In genomic region chr9:110971234-110971633, GRCh38 we compare ENCODE assay signal across 17 cellular contexts.
DNase-seq lines count a peak whose midpoint lies in the region; ATAC-seq and TF ChIP-seq lines count a peak whose summit lies in the region.
"Had no signal": no experiment of that assay in that cellular context is flagged by ENCODE, and none has a peak within 500 bp of the region (broad histone marks: within the 10 kb centered on the region; RNA-seq: fewer than 3 reads in every experiment).

No MANE protein-coding gene starts in this region.

- ATAC-seq in RWPE2 (ENCODE audit: low read depth), result no peak
- ATAC-seq in left cardiac atrium, result no peak
- ATAC-seq: HepG2 had no signal

- H3K27me3 Mint-ChIP-seq in Caco-2 (ENCODE audit: insufficient read depth, unreplicated experiment) (no peaks in the 10 kb centered on the region), neural crest cell (ENCODE audit: low read depth) (no peaks in the 10 kb centered on the region)

- peaks cover 45% of the 10 kb centered on the region for H3K4me1 Mint-ChIP-seq in Caco-2 (ENCODE audit: low read depth, unreplicated experiment)
- H3K4me1 Mint-ChIP-seq in neural crest cell, result peaks cover 29% of the 10 kb centered on the region

- H3K9me3 Mint-ChIP-seq in Caco-2 (ENCODE audit: unreplicated experiment) (peaks cover 1% of the 10 kb centered on the region), neural crest cell (no peaks in the 10 kb centered on the region)

- H3K27me3 ChIP-seq in Caco-2 (replicated peaks; ENCODE audit: control insufficient read depth, insufficient read depth, low read length) (no peaks in the 10 kb centered on the region), RWPE2 (ENCODE audit: insufficient read depth, poor library complexity, severe bottlenecking) (no peaks in the 10 kb centered on the region)

- DNase-seq in Caco-2, result peak in 1 of 2 experiments; percentile 45
- DNase-seq in RWPE2 (ENCODE audit: low spot score), result no peak
- DNase-seq in fibroblast of gingiva (ENCODE audit: low read depth), result peak; percentile 56
- DNase-seq in neural crest cell (ENCODE audit: low read depth, low spot score), result no peak
- DNase-seq in stimulated activated naive CD4-positive, alpha-beta T cell treated with Interleukin-2 at 50 U/mL for 16 hours (lab: John Stamatoyannopoulos, UW), result no peak
- DNase-seq in DMS79 treated with DMSO at 0.1 percent for 48 hours (lab: John Stamatoyannopoulos, UW), result no peak
- no peak for DNase-seq in NOMO-1 (lab: John Stamatoyannopoulos, UW; ENCODE audit: unreplicated experiment in 2 of 2)
- no peak for DNase-seq in left cardiac atrium
- DNase-seq: DMS 273 treated with DMSO at 0.1 percent for 48 hours; GOT3; NCI-H1092 treated with DMSO at 0.1 percent for 48 hours; NCI-H226; NCI-H526; NK-92 treated with Interleukin-12 subunit alpha and Interleukin-12 subunit beta, amount 100 ng/mL, for 24 hours; OCI-M1 had no signal

- POLR2A ChIA-PET in Caco-2 (lab: Charles Lee), result no interaction called here

- H3K4me3 ChIP-seq in Caco-2 (ENCODE audit: low read depth, low read length) (no peak overlapping the region), RWPE2 (ENCODE audit: severe bottlenecking) (no peak overlapping the region)
- H3K4me3 ChIP-seq: BLaER1 treated with 17β-estradiol and CSF1 and Interleukin-3, amounts not matched to agents 10 nM and 100 nM had no signal

- peaks cover 17% of the 10 kb centered on the region for H3K36me3 Mint-ChIP-seq in Caco-2 (ENCODE audit: insufficient read depth, unreplicated experiment)
- no peaks in the 10 kb centered on the region for H3K36me3 Mint-ChIP-seq in neural crest cell (ENCODE audit: low read depth)

- H3K9me3 ChIP-seq in Caco-2 (no peaks in the 10 kb centered on the region), RWPE2 (ENCODE audit: severe bottlenecking) (no peaks in the 10 kb centered on the region)

- TF ChIP-seq CTCF in Caco-2 (IDR thresholded peaks at IDR 0.05; ENCODE audit: insufficient read depth in 1 of 2, low read depth in 1 of 2, low read length in 1 of 2, severe bottlenecking in 1 of 2, unreplicated experiment in 1 of 2) (no peak), RWPE2 (IDR thresholded peaks at IDR 0.05; ENCODE audit: poor library complexity, severe bottlenecking) (no peak), neural crest cell (conservative IDR thresholded peaks at IDR 0.05) (no peak)

- CTCF ChIA-PET in Caco-2 (lab: Charles Lee), result no interaction called here

- no TSS peak for BruUV-seq in Caco-2 (replicated peaks; lab: Mats Ljungman, UMichigan)

- no peaks in the 10 kb centered on the region for H3K36me3 ChIP-seq in Caco-2 (ENCODE audit: control insufficient read depth, insufficient read depth, low read length)
- H3K36me3 ChIP-seq in RWPE2 (ENCODE audit: low read depth), result peaks cover 46% of the 10 kb centered on the region
- H3K36me3 ChIP-seq: BLaER1 treated with 17β-estradiol and CSF1 and Interleukin-3, amounts not matched to agents 10 nM and 100 nM had no signal

- peak overlapping the region; percentile 74 for H3K27ac Mint-ChIP-seq in Caco-2 (ENCODE audit: unreplicated experiment)
- peak overlapping the region; percentile 96 for H3K27ac Mint-ChIP-seq in neural crest cell (ENCODE audit: unreplicated experiment)

- H3K27ac ChIP-seq in RWPE2 (ENCODE audit: poor library complexity, severe bottlenecking), result peak overlapping the region; percentile 52
- H3K27ac ChIP-seq: BLaER1 treated with 17β-estradiol and CSF1 and Interleukin-3, amounts not matched to agents 10 nM and 100 nM had no signal

- H3K4me3 Mint-ChIP-seq in Caco-2 (ENCODE audit: unreplicated experiment) (no peak overlapping the region), neural crest cell (peak overlapping the region; percentile 7)

- peaks cover 47% of the 10 kb centered on the region for H3K4me1 ChIP-seq in Caco-2
- H3K4me1 ChIP-seq in RWPE2 (ENCODE audit: insufficient read depth, poor library complexity, severe bottlenecking), result peaks cover 27% of the 10 kb centered on the region

- intact Hi-C loops in Caco-2 (cut with micrococcal nuclease; ENCODE audit: unreplicated experiment), result no loop called here
- intact Hi-C loops in left cardiac atrium (cut with DNase I), result no loop called here
